In genomic region chr2:178109813-178110212, GRCh38 we compare ENCODE assay signal across 2 cellular contexts.
TF ChIP-seq lines count a peak whose summit lies in the region.

No MANE protein-coding gene starts in this region.

TF ChIP-seq in IMR-90, 13 proteins besides CTCF, POLR2A, EP300 and RAD21:
- TF ChIP-seq RCOR1 (IDR thresholded peaks at IDR 0.05; ENCODE audit: insufficient replicate concordance, low read length), result no peak
- no peak for TF ChIP-seq BHLHE40 (IDR thresholded peaks at IDR 0.05; ENCODE audit: low read depth, low read length)
- TF ChIP-seq FOS (IDR thresholded peaks at IDR 0.05; ENCODE audit: low read depth, low read length), result no peak
- TF ChIP-seq CEBPB (IDR thresholded peaks at IDR 0.05; ENCODE audit: low read depth, low read length), result no peak
- TF ChIP-seq CHD1 (IDR thresholded peaks at IDR 0.05; ENCODE audit: low read depth, low read length), result no peak
- TF ChIP-seq ELK1 (IDR thresholded peaks at IDR 0.05; ENCODE audit: borderline replicate concordance, low read depth, low read length), result no peak
- peak; percentile 59 for TF ChIP-seq MAFK (IDR thresholded peaks at IDR 0.05; ENCODE audit: low read depth, low read length)
- peak; percentile 44; the same call in 1 of the 2 replicates for TF ChIP-seq SMC3 (IDR thresholded peaks at IDR 0.05; ENCODE audit: low read depth, low read length)
- TF ChIP-seq USF2 (IDR thresholded peaks at IDR 0.05; ENCODE audit: low read depth, low read length), result no peak
- no peak for TF ChIP-seq NFE2L2 (IDR thresholded peaks at IDR 0.05; ENCODE audit: low read depth, low read length)
- no peak for TF ChIP-seq RFX5 (IDR thresholded peaks at IDR 0.05; ENCODE audit: low read depth, low read length)
TF ChIP-seq in IMR-90: peak in this region for 2.

TF ChIP-seq in endothelial cell of umbilical vein, 7 proteins besides CTCF, POLR2A, EP300 and RAD21:
- TF ChIP-seq FOS (IDR thresholded peaks at IDR 0.05; ENCODE audit: borderline replicate concordance, insufficient read depth, low read length) (no peak), POLR2AphosphoS5 (IDR thresholded peaks at IDR 0.05; ENCODE audit: insufficient read depth, low read depth, low read length) (no peak), MYC (IDR thresholded peaks at IDR 0.05; ENCODE audit: low read depth, low read length) (no peak), EZH2 (IDR thresholded peaks at IDR 0.05; ENCODE audit: borderline replicate concordance, low read depth, low read length, severe bottlenecking) (no peak), MAX (IDR thresholded peaks at IDR 0.05; ENCODE audit: insufficient read depth, insufficient read length) (no peak), GATA2 (IDR thresholded peaks at IDR 0.05; ENCODE audit: insufficient read depth, insufficient read length, low read depth, low read length) (no peak), JUN (IDR thresholded peaks at IDR 0.05; ENCODE audit: borderline replicate concordance, insufficient read depth, insufficient read length, low read depth) (no peak)
